In genomic region chr5:16076657-16077056, GRCh38 we compare ENCODE assay signal across 1 cellular context.
TF ChIP-seq lines count a peak whose summit lies in the region.

No MANE protein-coding gene starts in this region.

TF ChIP-seq in GM23338, 12 proteins besides CTCF, POLR2A, EP300 and RAD21 (continued from another document):
- TF ChIP-seq REST (IDR thresholded peaks at IDR 0.05; ENCODE audit: unreplicated experiment): no peak
TF ChIP-seq in GM23338: peak in this region for 0.
